ENCODE assay signal across 1 cellular context in genomic region chr3:52001443-52001974, GRCh38.
A peak's percentile ranks its signal among the peaks of the same experiment; 100 is the strongest.
TF ChIP-seq lines count a peak whose summit lies in the region.

No MANE protein-coding gene starts in this region.

TF ChIP-seq in WTC11, 78 proteins besides CTCF, POLR2A, EP300 and RAD21 (continued from another document and continues in another):
- TF ChIP-seq, protein P1, sequence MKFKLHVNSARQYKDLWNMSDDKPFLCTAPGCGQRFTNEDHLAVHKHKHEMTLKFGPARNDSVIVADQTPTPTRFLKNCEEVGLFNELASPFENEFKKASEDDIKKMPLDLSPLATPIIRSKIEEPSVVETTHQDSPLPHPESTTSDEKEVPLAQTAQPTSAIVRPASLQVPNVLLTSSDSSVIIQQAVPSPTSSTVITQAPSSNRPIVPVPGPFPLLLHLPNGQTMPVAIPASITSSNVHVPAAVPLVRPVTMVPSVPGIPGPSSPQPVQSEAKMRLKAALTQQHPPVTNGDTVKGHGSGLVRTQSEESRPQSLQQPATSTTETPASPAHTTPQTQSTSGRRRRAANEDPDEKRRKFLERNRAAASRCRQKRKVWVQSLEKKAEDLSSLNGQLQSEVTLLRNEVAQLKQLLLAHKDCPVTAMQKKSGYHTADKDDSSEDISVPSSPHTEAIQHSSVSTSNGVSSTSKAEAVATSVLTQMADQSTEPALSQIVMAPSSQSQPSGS (CRISPR knock-in tag; IDR thresholded peaks at IDR 0.05; ENCODE audit: borderline replicate concordance, low read depth) = no peak
- TF ChIP-seq ELF4 (CRISPR knock-in tag; IDR thresholded peaks at IDR 0.05; ENCODE audit: low read depth) (no peak), ZNF281 (CRISPR knock-in tag; IDR thresholded peaks at IDR 0.05) (no peak), HMGA2 (CRISPR knock-in tag; IDR thresholded peaks at IDR 0.05) (no peak), KAT7 (CRISPR knock-in tag; IDR thresholded peaks at IDR 0.05; ENCODE audit: borderline replicate concordance) (no peak), SMAD3 (CRISPR knock-in tag; IDR thresholded peaks at IDR 0.05; ENCODE audit: borderline replicate concordance) (no peak), ZSCAN18 (CRISPR knock-in tag; IDR thresholded peaks at IDR 0.05) (no peak), USF2 (CRISPR knock-in tag; IDR thresholded peaks at IDR 0.05) (no peak), ZNF396 (CRISPR knock-in tag; IDR thresholded peaks at IDR 0.05; ENCODE audit: borderline replicate concordance) (no peak), SP1 (CRISPR knock-in tag; conservative IDR thresholded peaks at IDR 0.05) (peak; percentile 72; the same call in 1 of the 2 replicates), ETV6 (CRISPR knock-in tag; IDR thresholded peaks at IDR 0.05) (peak; percentile 43; the same call in 1 of the 2 replicates), EMX1 (CRISPR knock-in tag; IDR thresholded peaks at IDR 0.05) (no peak), SMAD4 (CRISPR knock-in tag; IDR thresholded peaks at IDR 0.05) (no peak), ZNF317 (CRISPR knock-in tag; IDR thresholded peaks at IDR 0.05; ENCODE audit: borderline replicate concordance, low read depth) (no peak), CREB1 (CRISPR knock-in tag; IDR thresholded peaks at IDR 0.05) (no peak), ZMAT4 (CRISPR knock-in tag; IDR thresholded peaks at IDR 0.05) (no peak), ATF1 (CRISPR knock-in tag; IDR thresholded peaks at IDR 0.05) (no peak), JUN (CRISPR knock-in tag; IDR thresholded peaks at IDR 0.05) (no peak), ZNF138 (CRISPR knock-in tag; conservative IDR thresholded peaks at IDR 0.05) (no peak), NR3C1 (CRISPR knock-in tag; conservative IDR thresholded peaks at IDR 0.05; ENCODE audit: low read depth) (0 out of 2 replicates have a peak, but pooled peaks have one; percentile 43), ZNF219 (CRISPR knock-in tag; IDR thresholded peaks at IDR 0.05; ENCODE audit: borderline replicate concordance) (no peak), ZNF671 (CRISPR knock-in tag; IDR thresholded peaks at IDR 0.05) (no peak), TEAD1 (CRISPR knock-in tag; IDR thresholded peaks at IDR 0.05) (peak; percentile 44; the same call in 1 of the 2 replicates), MXD4 (CRISPR knock-in tag; IDR thresholded peaks at IDR 0.05; ENCODE audit: borderline replicate concordance) (no peak)
- TF ChIP-seq, protein P2, sequence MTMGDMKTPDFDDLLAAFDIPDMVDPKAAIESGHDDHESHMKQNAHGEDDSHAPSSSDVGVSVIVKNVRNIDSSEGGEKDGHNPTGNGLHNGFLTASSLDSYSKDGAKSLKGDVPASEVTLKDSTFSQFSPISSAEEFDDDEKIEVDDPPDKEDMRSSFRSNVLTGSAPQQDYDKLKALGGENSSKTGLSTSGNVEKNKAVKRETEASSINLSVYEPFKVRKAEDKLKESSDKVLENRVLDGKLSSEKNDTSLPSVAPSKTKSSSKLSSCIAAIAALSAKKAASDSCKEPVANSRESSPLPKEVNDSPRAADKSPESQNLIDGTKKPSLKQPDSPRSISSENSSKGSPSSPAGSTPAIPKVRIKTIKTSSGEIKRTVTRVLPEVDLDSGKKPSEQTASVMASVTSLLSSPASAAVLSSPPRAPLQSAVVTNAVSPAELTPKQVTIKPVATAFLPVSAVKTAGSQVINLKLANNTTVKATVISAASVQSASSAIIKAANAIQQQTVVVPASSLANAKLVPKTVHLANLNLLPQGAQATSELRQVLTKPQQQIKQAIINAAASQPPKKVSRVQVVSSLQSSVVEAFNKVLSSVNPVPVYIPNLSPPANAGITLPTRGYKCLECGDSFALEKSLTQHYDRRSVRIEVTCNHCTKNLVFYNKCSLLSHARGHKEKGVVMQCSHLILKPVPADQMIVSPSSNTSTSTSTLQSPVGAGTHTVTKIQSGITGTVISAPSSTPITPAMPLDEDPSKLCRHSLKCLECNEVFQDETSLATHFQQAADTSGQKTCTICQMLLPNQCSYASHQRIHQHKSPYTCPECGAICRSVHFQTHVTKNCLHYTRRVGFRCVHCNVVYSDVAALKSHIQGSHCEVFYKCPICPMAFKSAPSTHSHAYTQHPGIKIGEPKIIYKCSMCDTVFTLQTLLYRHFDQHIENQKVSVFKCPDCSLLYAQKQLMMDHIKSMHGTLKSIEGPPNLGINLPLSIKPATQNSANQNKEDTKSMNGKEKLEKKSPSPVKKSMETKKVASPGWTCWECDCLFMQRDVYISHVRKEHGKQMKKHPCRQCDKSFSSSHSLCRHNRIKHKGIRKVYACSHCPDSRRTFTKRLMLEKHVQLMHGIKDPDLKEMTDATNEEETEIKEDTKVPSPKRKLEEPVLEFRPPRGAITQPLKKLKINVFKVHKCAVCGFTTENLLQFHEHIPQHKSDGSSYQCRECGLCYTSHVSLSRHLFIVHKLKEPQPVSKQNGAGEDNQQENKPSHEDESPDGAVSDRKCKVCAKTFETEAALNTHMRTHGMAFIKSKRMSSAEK (CRISPR knock-in tag; IDR thresholded peaks at IDR 0.05; ENCODE audit: borderline replicate concordance) = no peak
- TF ChIP-seq, protein P3, sequence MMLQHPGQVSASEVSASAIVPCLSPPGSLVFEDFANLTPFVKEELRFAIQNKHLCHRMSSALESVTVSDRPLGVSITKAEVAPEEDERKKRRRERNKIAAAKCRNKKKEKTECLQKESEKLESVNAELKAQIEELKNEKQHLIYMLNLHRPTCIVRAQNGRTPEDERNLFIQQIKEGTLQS (CRISPR knock-in tag; conservative IDR thresholded peaks at IDR 0.05) = no peak
- TF ChIP-seq, protein P4, sequence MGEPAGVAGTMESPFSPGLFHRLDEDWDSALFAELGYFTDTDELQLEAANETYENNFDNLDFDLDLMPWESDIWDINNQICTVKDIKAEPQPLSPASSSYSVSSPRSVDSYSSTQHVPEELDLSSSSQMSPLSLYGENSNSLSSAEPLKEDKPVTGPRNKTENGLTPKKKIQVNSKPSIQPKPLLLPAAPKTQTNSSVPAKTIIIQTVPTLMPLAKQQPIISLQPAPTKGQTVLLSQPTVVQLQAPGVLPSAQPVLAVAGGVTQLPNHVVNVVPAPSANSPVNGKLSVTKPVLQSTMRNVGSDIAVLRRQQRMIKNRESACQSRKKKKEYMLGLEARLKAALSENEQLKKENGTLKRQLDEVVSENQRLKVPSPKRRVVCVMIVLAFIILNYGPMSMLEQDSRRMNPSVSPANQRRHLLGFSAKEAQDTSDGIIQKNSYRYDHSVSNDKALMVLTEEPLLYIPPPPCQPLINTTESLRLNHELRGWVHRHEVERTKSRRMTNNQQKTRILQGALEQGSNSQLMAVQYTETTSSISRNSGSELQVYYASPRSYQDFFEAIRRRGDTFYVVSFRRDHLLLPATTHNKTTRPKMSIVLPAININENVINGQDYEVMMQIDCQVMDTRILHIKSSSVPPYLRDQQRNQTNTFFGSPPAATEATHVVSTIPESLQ (CRISPR knock-in tag; IDR thresholded peaks at IDR 0.05) = no peak
- TF ChIP-seq, protein P5, sequence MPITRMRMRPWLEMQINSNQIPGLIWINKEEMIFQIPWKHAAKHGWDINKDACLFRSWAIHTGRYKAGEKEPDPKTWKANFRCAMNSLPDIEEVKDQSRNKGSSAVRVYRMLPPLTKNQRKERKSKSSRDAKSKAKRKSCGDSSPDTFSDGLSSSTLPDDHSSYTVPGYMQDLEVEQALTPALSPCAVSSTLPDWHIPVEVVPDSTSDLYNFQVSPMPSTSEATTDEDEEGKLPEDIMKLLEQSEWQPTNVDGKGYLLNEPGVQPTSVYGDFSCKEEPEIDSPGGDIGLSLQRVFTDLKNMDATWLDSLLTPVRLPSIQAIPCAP (CRISPR knock-in tag; IDR thresholded peaks at IDR 0.05) = no peak
- TF ChIP-seq, protein P6, sequence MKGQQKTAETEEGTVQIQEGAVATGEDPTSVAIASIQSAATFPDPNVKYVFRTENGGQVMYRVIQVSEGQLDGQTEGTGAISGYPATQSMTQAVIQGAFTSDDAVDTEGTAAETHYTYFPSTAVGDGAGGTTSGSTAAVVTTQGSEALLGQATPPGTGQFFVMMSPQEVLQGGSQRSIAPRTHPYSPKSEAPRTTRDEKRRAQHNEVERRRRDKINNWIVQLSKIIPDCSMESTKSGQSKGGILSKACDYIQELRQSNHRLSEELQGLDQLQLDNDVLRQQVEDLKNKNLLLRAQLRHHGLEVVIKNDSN (CRISPR knock-in tag; IDR thresholded peaks at IDR 0.05) = no peak
- TF ChIP-seq, protein P7, sequence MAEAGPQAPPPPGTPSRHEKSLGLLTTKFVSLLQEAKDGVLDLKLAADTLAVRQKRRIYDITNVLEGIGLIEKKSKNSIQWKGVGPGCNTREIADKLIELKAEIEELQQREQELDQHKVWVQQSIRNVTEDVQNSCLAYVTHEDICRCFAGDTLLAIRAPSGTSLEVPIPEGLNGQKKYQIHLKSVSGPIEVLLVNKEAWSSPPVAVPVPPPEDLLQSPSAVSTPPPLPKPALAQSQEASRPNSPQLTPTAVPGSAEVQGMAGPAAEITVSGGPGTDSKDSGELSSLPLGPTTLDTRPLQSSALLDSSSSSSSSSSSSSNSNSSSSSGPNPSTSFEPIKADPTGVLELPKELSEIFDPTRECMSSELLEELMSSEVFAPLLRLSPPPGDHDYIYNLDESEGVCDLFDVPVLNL (CRISPR knock-in tag; IDR thresholded peaks at IDR 0.05; ENCODE audit: borderline replicate concordance, low read depth) = no peak
- TF ChIP-seq, protein P8, sequence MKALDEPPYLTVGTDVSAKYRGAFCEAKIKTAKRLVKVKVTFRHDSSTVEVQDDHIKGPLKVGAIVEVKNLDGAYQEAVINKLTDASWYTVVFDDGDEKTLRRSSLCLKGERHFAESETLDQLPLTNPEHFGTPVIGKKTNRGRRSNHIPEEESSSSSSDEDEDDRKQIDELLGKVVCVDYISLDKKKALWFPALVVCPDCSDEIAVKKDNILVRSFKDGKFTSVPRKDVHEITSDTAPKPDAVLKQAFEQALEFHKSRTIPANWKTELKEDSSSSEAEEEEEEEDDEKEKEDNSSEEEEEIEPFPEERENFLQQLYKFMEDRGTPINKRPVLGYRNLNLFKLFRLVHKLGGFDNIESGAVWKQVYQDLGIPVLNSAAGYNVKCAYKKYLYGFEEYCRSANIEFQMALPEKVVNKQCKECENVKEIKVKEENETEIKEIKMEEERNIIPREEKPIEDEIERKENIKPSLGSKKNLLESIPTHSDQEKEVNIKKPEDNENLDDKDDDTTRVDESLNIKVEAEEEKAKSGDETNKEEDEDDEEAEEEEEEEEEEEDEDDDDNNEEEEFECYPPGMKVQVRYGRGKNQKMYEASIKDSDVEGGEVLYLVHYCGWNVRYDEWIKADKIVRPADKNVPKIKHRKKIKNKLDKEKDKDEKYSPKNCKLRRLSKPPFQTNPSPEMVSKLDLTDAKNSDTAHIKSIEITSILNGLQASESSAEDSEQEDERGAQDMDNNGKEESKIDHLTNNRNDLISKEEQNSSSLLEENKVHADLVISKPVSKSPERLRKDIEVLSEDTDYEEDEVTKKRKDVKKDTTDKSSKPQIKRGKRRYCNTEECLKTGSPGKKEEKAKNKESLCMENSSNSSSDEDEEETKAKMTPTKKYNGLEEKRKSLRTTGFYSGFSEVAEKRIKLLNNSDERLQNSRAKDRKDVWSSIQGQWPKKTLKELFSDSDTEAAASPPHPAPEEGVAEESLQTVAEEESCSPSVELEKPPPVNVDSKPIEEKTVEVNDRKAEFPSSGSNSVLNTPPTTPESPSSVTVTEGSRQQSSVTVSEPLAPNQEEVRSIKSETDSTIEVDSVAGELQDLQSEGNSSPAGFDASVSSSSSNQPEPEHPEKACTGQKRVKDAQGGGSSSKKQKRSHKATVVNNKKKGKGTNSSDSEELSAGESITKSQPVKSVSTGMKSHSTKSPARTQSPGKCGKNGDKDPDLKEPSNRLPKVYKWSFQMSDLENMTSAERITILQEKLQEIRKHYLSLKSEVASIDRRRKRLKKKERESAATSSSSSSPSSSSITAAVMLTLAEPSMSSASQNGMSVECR (CRISPR knock-in tag; IDR thresholded peaks at IDR 0.05; ENCODE audit: borderline replicate concordance) = no peak
- TF ChIP-seq, protein P9, sequence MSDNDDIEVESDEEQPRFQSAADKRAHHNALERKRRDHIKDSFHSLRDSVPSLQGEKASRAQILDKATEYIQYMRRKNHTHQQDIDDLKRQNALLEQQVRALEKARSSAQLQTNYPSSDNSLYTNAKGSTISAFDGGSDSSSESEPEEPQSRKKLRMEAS (CRISPR knock-in tag; IDR thresholded peaks at IDR 0.05) = peak; percentile 40; the same call in 1 of the 2 replicates
